10 cellular contexts compared by ENCODE assay signal in the genomic region with DNA sequence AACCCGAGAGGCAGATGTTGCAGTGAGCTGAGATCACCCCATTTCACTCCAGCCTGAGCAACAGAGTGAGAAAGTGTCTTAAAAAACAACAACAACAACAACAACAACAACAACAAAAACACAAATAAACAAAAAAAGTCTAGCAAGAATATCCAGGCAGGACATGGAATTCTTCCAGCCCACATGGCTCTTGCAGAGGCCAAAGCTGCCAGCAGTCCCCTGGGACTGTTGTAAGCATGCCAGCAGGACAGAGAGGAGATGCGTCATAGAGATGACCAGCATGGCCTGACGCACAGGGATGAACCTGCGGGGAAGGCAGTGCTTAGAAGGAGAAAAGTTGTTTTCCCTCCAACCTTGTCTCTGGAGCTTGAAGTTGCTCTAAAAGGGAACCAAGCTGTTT.
A peak's percentile ranks its signal among the peaks of the same experiment; 100 is the strongest.
DNase-seq lines count a peak whose midpoint lies in the region; TF ChIP-seq lines count a peak whose summit lies in the region.
"Had no signal": no experiment of that assay in that cellular context is flagged by ENCODE, and none has a peak within 500 bp of the region (broad histone marks: within the 10 kb centered on the region; RNA-seq: fewer than 3 reads in every experiment).

No MANE protein-coding gene starts in this region.

- H3K4me3 ChIP-seq in uterus = no peak overlapping the region

- H3K4me1 Mint-ChIP-seq in activated T-cell treated with anti-CD3 and anti-CD28 coated beads, Interleukin-2, amount 50 U/mL, for 24 hours (ENCODE audit: low read depth) = peaks cover 9% of the 10 kb centered on the region

- no peak for DNase-seq in activated T-cell treated with anti-CD3 and anti-CD28 coated beads, Interleukin-2, amount 50 U/mL, for 24 hours
- DNase-seq in activated T-cell treated with anti-CD3 and anti-CD28 coated beads, Interleukin-2, amount 50 U/mL, for 48 hours = no peak
- DNase-seq in fibroblast of gingiva (ENCODE audit: low read depth) (peak; percentile 94), mucosa of gallbladder (ENCODE audit: low spot score) (peak; percentile 48), uterus (peak; percentile 73 to 74), epidermal melanocyte (ENCODE audit: insufficient read length, low spot score) (no peak), NCI-H2171 treated with DMSO at 0.1 percent for 48 hours (lab: John Stamatoyannopoulos, UW) (no peak), CD1c-positive myeloid dendritic cell (ENCODE audit: extremely low spot score) (no peak)
- DNase-seq: ACHN, WERI-Rb-1 had no signal

- H3K27me3 ChIP-seq in uterus = no peaks in the 10 kb centered on the region

- no peak overlapping the region for H3K4me3 Mint-ChIP-seq in activated T-cell treated with anti-CD3 and anti-CD28 coated beads, Interleukin-2, amount 50 U/mL, for 24 hours

- H3K36me3 Mint-ChIP-seq in activated T-cell treated with anti-CD3 and anti-CD28 coated beads, Interleukin-2, amount 50 U/mL, for 24 hours (ENCODE audit: low read depth) = peaks cover 65% of the 10 kb centered on the region

- H3K27ac Mint-ChIP-seq in activated T-cell treated with anti-CD3 and anti-CD28 coated beads, Interleukin-2, amount 50 U/mL, for 24 hours = peak overlapping the region; percentile 14

- H3K9me3 Mint-ChIP-seq in activated T-cell treated with anti-CD3 and anti-CD28 coated beads, Interleukin-2, amount 50 U/mL, for 24 hours = no peaks in the 10 kb centered on the region

- H3K9me3 ChIP-seq in uterus = no peaks in the 10 kb centered on the region

- intact Hi-C loops in uterus (cut with DNase I; ENCODE audit: low total_unique reads) = no loop called here

- peak overlapping the region; percentile 71 to 80 for H3K27ac ChIP-seq in uterus
- H3K27ac ChIP-seq: WERI-Rb-1 had no signal

- H3K36me3 ChIP-seq in uterus = no peaks in the 10 kb centered on the region
- H3K36me3 ChIP-seq: WERI-Rb-1 had no signal

- TF ChIP-seq POLR2A in uterus (IDR thresholded peaks at IDR 0.05) = no peak

- no peaks in the 10 kb centered on the region for H3K27me3 Mint-ChIP-seq in activated T-cell treated with anti-CD3 and anti-CD28 coated beads, Interleukin-2, amount 50 U/mL, for 24 hours

- H3K4me1 ChIP-seq in uterus = peaks cover 0 to 12% of the 10 kb centered on the region in 2 donors

- TF ChIP-seq CTCF in uterus (IDR thresholded peaks at IDR 0.05) = no peak

Comparison
In these comparisons a context has a peak if more than half of its experiments do, and no peak if none do; other contexts are left out.
1. DNase-seq: peak in fibroblast of gingiva (single experiment), mucosa of gallbladder (single experiment) and uterus (2 of 2); none in activated T-cell treated with anti-CD3 and anti-CD28 coated beads, Interleukin-2, amount 50 U/mL, for 24 hours (single experiment), activated T-cell treated with anti-CD3 and anti-CD28 coated beads, Interleukin-2, amount 50 U/mL, for 48 hours (0 of 2), epidermal melanocyte (single experiment), NCI-H2171 treated with DMSO at 0.1 percent for 48 hours (single experiment) and CD1c-positive myeloid dendritic cell (single experiment).